ENCODE assay signal across 21 cellular contexts in the genomic region with DNA sequence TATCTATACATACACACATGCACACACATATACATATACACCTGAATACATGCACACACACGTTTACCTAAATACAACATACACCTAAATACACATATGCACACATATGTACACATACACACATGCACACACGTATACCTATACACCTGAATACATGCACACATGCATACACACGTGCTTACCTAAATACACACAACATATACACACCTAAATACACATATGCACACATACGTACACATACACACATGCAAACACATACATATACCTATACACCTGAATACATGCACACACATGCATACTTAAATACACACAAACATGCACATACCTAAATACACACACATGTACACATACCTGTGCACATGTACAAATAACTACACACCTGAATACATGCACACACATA.
DNase-seq lines count a peak whose midpoint lies in the region; ATAC-seq, FAIRE-seq and TF ChIP-seq lines count a peak whose summit lies in the region.
"Had no signal": no experiment of that assay in that cellular context is flagged by ENCODE, and none has a peak within 500 bp of the region (broad histone marks: within the 10 kb centered on the region; RNA-seq: fewer than 3 reads in every experiment).

No MANE protein-coding gene starts in this region.

- CTCF ChIA-PET in HepG2 (lab: Yijun Ruan, JAX; ENCODE audit: low intra/inter-chr PET ratio, low total read pairs), result no interaction called here

- no peaks in the 10 kb centered on the region for H3K79me2 ChIP-seq in HepG2 (ENCODE audit: insufficient read depth, low read length)

- TF ChIP-seq RAD21 in HepG2 (CRISPR knock-in tag; IDR thresholded peaks at IDR 0.05), result no peak

- peaks cover 34% of the 10 kb centered on the region for H3K9me3 Mint-ChIP-seq in nephron progenitor cell

- H3K36me3 Mint-ChIP-seq in nephron progenitor cell (ENCODE audit: low read depth), result peaks cover 12% of the 10 kb centered on the region
- H3K36me3 Mint-ChIP-seq: CD8-positive, alpha-beta T cell had no signal

- TF ChIP-seq CTCF in HepG2 (CRISPR knock-in tag; IDR thresholded peaks at IDR 0.05), result no peak
- no peak for TF ChIP-seq CTCF in right lobe of liver (IDR thresholded peaks at IDR 0.05)
- no peak for TF ChIP-seq CTCF in nephron progenitor cell (IDR thresholded peaks at IDR 0.05)

- ATAC-seq in HepG2 (no peak), right lobe of liver (no peak)
- ATAC-seq: A549; CD8-positive, alpha-beta T cell had no signal

- H3K27ac ChIP-seq in HepG2 (ENCODE audit: extremely low read length, insufficient read depth, low read length) (no peak overlapping the region), right lobe of liver (no peak overlapping the region)
- H3K27ac ChIP-seq: 22Rv1; A549; BLaER1 treated with 17β-estradiol and CSF1 and Interleukin-3, amounts not matched to agents 10 nM and 100 nM; C4-2B had no signal

- no peak for TF ChIP-seq EP300 in HepG2 (IDR thresholded peaks at IDR 0.05; ENCODE audit: low read depth in 2 of 2, low read length in 2 of 2)
- no peak for TF ChIP-seq EP300 in HepG2 (CRISPR knock-in tag; IDR thresholded peaks at IDR 0.05; ENCODE audit: borderline replicate concordance)

- no TSS peak for BruUV-seq in HepG2 (replicated peaks; lab: Mats Ljungman, UMichigan)

- H3K9me3 ChIP-seq in HepG2 (ENCODE audit: low read length), result no peaks in the 10 kb centered on the region
- no peaks in the 10 kb centered on the region for H3K9me3 ChIP-seq in right lobe of liver

- H3K9ac ChIP-seq in HepG2 (ENCODE audit: insufficient read depth, low read depth, low read length), result no peak overlapping the region
- H3K9ac ChIP-seq: BLaER1 treated with 17β-estradiol and CSF1 and Interleukin-3, amounts not matched to agents 10 nM and 100 nM had no signal

- no peaks in the 10 kb centered on the region for H3K27me3 ChIP-seq in HepG2 (ENCODE audit: control insufficient read depth in 1 of 2, insufficient read depth in 2 of 2, low read length in 2 of 2)
- no peaks in the 10 kb centered on the region for H3K27me3 ChIP-seq in right lobe of liver
- H3K27me3 ChIP-seq: BLaER1 treated with 17β-estradiol and CSF1 and Interleukin-3, amounts not matched to agents 10 nM and 100 nM had no signal

- no peak for TF ChIP-seq POLR2A in HepG2 (IDR thresholded peaks at IDR 0.05; ENCODE audit: insufficient read depth in 1 of 2, low read depth in 2 of 2, low read length in 2 of 2)
- TF ChIP-seq POLR2A in right lobe of liver (IDR thresholded peaks at IDR 0.05), result no peak

- H3K27ac Mint-ChIP-seq in nephron progenitor cell, result peak overlapping the region; percentile 34
- H3K27ac Mint-ChIP-seq: B cell; CD4-positive, alpha-beta T cell; CD8-positive, alpha-beta T cell had no signal

- intact Hi-C loops in HepG2 (cut with micrococcal nuclease; ENCODE audit: unreplicated experiment) (no loop called here), right lobe of liver (cut with DNase I) (no loop called here)

- H3K4me1 Mint-ChIP-seq in nephron progenitor cell, result peaks cover 10% of the 10 kb centered on the region
- H3K4me1 Mint-ChIP-seq: B cell had no signal

- in situ Hi-C loops in HepG2 (cut with HindIII; ENCODE audit: extremely low pct_ligation_motif_present, low pct_unique_long_range_greater_than_20kb), result no loop called here

- no peak overlapping the region for H2AFZ ChIP-seq in HepG2 (ENCODE audit: low read length)

- H4K20me1 ChIP-seq in HepG2 (ENCODE audit: insufficient read depth, low read length), result no peaks in the 10 kb centered on the region
- H4K20me1 ChIP-seq: BLaER1 treated with 17β-estradiol and CSF1 and Interleukin-3, amounts not matched to agents 10 nM and 100 nM had no signal

- no peak overlapping the region for H3K4me2 ChIP-seq in HepG2 (ENCODE audit: low read depth, low read length)
- H3K4me2 ChIP-seq: A549; BLaER1 treated with 17β-estradiol and CSF1 and Interleukin-3, amounts not matched to agents 10 nM and 100 nM had no signal

- H3K4me3 Mint-ChIP-seq in nephron progenitor cell, result no peak overlapping the region
- H3K4me3 Mint-ChIP-seq: B cell; CD4-positive, alpha-beta T cell; CD8-positive, alpha-beta T cell had no signal

- 73% methylated on average over 4 of the region's 4 CpGs for WGBS in HepG2 (ENCODE audit: low lambda C conversion rate)
- WGBS in right lobe of liver (ENCODE audit: insufficient coverage, low coverage, low lambda C conversion rate, missing lambda C conversion rate), result 78% methylated on average over 4 of the region's 4 CpGs

- H3K4me1 ChIP-seq in HepG2 (ENCODE audit: insufficient read depth, low read length) (no peaks in the 10 kb centered on the region), right lobe of liver (no peaks in the 10 kb centered on the region)
- H3K4me1 ChIP-seq: A549; BLaER1 treated with 17β-estradiol and CSF1 and Interleukin-3, amounts not matched to agents 10 nM and 100 nM had no signal

- POLR2A ChIA-PET in HepG2 (lab: Yijun Ruan, JAX), result no interaction called here

- no peak for FAIRE-seq in HepG2 (lab: Jason Lieb, UNC)
- peak; percentile 100 for FAIRE-seq in urothelium cell line (lab: Jason Lieb, UNC)
- FAIRE-seq: A549, D721Med, G401.6, GM18507 had no signal

- H3K4me3 ChIP-seq in HepG2 (replicated peaks in 1 of 3; ENCODE audit: insufficient read depth in 1 of 3, low read depth in 2 of 3, low read length in 3 of 3) (no peak overlapping the region), right lobe of liver (no peak overlapping the region)
- H3K4me3 ChIP-seq: A549; BLaER1 treated with 17β-estradiol and CSF1 and Interleukin-3, amounts not matched to agents 10 nM and 100 nM had no signal

- peaks cover 6% of the 10 kb centered on the region for H3K27me3 Mint-ChIP-seq in nephron progenitor cell (ENCODE audit: low read depth, poor library complexity)
- H3K27me3 Mint-ChIP-seq: B cell; CD4-positive, alpha-beta T cell had no signal

- H3K36me3 ChIP-seq in HepG2 (replicated peaks in 1 of 2; ENCODE audit: control insufficient read depth in 1 of 2, insufficient read depth in 2 of 2, low read length in 2 of 2), result no peaks in the 10 kb centered on the region
- H3K36me3 ChIP-seq in right lobe of liver, result no peaks in the 10 kb centered on the region
- H3K36me3 ChIP-seq: BLaER1 treated with 17β-estradiol and CSF1 and Interleukin-3, amounts not matched to agents 10 nM and 100 nM had no signal

- DNase-seq in HepG2 (ENCODE audit: low spot score), result no peak
- no peak for DNase-seq in right lobe of liver
- DNase-seq in nephron progenitor cell, result no peak
- DNase-seq in urothelium cell line (ENCODE audit: low spot score), result no peak
- no peak for DNase-seq in activated CD4-positive, alpha-beta T cell treated with anti-CD3 and anti-CD28 coated beads, Interleukin-2, amount 50 U/mL, for 48 hours
- DNase-seq in activated effector memory CD4-positive, alpha-beta T cell treated with Interleukin-2 at 50 U/mL for 16 hours, result no peak
- DNase-seq: AML-193; Caco-2; Calu3; CD4-positive, alpha-beta T cell; CD8-positive, alpha-beta T cell; DMS79 treated with DMSO at 0.1 percent for 48 hours; GF-D8 had no signal

TF ChIP-seq in HepG2, 621 proteins besides CTCF, POLR2A, EP300 and RAD21:
- TF ChIP-seq, protein P1, sequence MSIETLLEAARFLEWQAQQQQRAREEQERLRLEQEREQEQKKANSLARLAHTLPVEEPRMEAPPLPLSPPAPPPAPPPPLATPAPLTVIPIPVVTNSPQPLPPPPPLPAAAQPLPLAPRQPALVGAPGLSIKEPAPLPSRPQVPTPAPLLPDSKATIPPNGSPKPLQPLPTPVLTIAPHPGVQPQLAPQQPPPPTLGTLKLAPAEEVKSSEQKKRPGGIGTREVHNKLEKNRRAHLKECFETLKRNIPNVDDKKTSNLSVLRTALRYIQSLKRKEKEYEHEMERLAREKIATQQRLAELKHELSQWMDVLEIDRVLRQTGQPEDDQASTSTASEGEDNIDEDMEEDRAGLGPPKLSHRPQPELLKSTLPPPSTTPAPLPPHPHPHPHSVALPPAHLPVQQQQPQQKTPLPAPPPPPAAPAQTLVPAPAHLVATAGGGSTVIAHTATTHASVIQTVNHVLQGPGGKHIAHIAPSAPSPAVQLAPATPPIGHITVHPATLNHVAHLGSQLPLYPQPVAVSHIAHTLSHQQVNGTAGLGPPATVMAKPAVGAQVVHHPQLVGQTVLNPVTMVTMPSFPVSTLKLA (IDR thresholded peaks at IDR 0.05), result peak; percentile 90
- TF ChIP-seq, protein P2, sequence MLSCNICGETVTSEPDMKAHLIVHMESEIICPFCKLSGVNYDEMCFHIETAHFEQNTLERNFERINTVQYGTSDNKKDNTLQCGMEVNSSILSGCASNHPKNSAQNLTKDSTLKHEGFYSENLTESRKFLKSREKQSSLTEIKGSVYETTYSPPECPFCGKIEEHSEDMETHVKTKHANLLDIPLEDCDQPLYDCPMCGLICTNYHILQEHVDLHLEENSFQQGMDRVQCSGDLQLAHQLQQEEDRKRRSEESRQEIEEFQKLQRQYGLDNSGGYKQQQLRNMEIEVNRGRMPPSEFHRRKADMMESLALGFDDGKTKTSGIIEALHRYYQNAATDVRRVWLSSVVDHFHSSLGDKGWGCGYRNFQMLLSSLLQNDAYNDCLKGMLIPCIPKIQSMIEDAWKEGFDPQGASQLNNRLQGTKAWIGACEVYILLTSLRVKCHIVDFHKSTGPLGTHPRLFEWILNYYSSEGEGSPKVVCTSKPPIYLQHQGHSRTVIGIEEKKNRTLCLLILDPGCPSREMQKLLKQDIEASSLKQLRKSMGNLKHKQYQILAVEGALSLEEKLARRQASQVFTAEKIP (CRISPR knock-in tag; IDR thresholded peaks at IDR 0.05; ENCODE audit: borderline replicate concordance), result no peak
